12 cellular contexts compared by ENCODE assay signal in genomic region chr11:845872-846271, GRCh38. TPM values are rescaled to one million over a fixed set of nuclear protein-coding genes. Genes with fewer than 3 reads are reported as not detected.
DNase-seq lines count a peak whose midpoint lies in the region; ATAC-seq and TF ChIP-seq lines count a peak whose summit lies in the region.
"Had no signal": no experiment of that assay in that cellular context is flagged by ENCODE, and none has a peak within 500 bp of the region (broad histone marks: within the 10 kb centered on the region; RNA-seq: fewer than 3 reads in every experiment).

No MANE protein-coding gene starts in this region.

- H3K36me3 Mint-ChIP-seq in dendritic cell treated with granulocyte-macrophage colony-stimulating factor and Interleukin-4, amounts not matched to agents 40 ng/mL and 50 ng/mL, for 4 days (ENCODE audit: low read depth): peaks cover 66% of the 10 kb centered on the region
- peaks cover under 1% of the 10 kb centered on the region for H3K36me3 Mint-ChIP-seq in osteocyte (ENCODE audit: unreplicated experiment)

- H3K79me2 ChIP-seq in ACC112 (ENCODE audit: control insufficient read depth, insufficient read depth, low read length, unreplicated experiment) (peaks cover 77% of the 10 kb centered on the region), Loucy (ENCODE audit: insufficient read depth, low read length) (peaks cover 18% of the 10 kb centered on the region)

- peak overlapping the region; percentile 81 for H3K4me3 Mint-ChIP-seq in dendritic cell treated with granulocyte-macrophage colony-stimulating factor and Interleukin-4, amounts not matched to agents 40 ng/mL and 50 ng/mL, for 4 days
- H3K4me3 Mint-ChIP-seq in osteocyte (ENCODE audit: unreplicated experiment): peak overlapping the region; percentile 40
- H3K4me3 Mint-ChIP-seq: activated B cell treated with CpG ODN at 0.5 μM for 24 hours had no signal

- peak overlapping the region; percentile 93 for H3K27ac ChIP-seq in ACC112 (ENCODE audit: low read depth, low read length)

- no peak for DNase-seq in osteocyte (ENCODE audit: extremely low spot score, unreplicated experiment)
- DNase-seq in NCI-H2171 treated with DMSO at 0.1 percent for 48 hours (lab: John Stamatoyannopoulos, UW): no peak
- DNase-seq in AML-193 (lab: John Stamatoyannopoulos, UW): no peak
- DNase-seq in OCI-M1 (lab: John Stamatoyannopoulos, UW): no peak
- DNase-seq: activated B cell treated with CpG ODN at 0.5 μM for 24 hours, DND-41, left ventricle myocardium superior had no signal

- H3K9me3 ChIP-seq in Loucy (ENCODE audit: insufficient read depth, low read depth, low read length): no peaks in the 10 kb centered on the region

- H3K9ac ChIP-seq in Loucy (ENCODE audit: low read depth, low read length, poor library complexity, severe bottlenecking): peak overlapping the region; percentile 88

- TF ChIP-seq CTCF in Loucy (conservative IDR thresholded peaks at IDR 0.05; ENCODE audit: low read length) (no peak), osteocyte (IDR thresholded peaks at IDR 0.05) (no peak)

- peak overlapping the region; percentile 93 for H3K27ac Mint-ChIP-seq in dendritic cell treated with granulocyte-macrophage colony-stimulating factor and Interleukin-4, amounts not matched to agents 40 ng/mL and 50 ng/mL, for 4 days
- H3K27ac Mint-ChIP-seq in osteocyte (ENCODE audit: unreplicated experiment): peak overlapping the region; percentile 96
- H3K27ac Mint-ChIP-seq: activated B cell treated with CpG ODN at 0.5 μM for 24 hours, progenitor cell of endocrine pancreas had no signal

- no peaks in the 10 kb centered on the region for H3K9me2 ChIP-seq in Loucy (replicated peaks; ENCODE audit: low read depth, low read length)

- H3F3A ChIP-seq in Loucy (ENCODE audit: low read depth): no peaks in the 10 kb centered on the region

- H2AFZ ChIP-seq in ACC112 (ENCODE audit: low read length, unreplicated experiment): no peak overlapping the region
- H2AFZ ChIP-seq in Loucy (ENCODE audit: low read length): no peak overlapping the region

- H3K4me1 ChIP-seq in ACC112 (ENCODE audit: control insufficient read depth, insufficient read depth, low read length, unreplicated experiment) (peaks cover 33% of the 10 kb centered on the region), Loucy (ENCODE audit: insufficient read depth, low read length, poor library complexity, severe bottlenecking) (peaks cover 41% of the 10 kb centered on the region)

- H3K4me1 Mint-ChIP-seq in dendritic cell treated with granulocyte-macrophage colony-stimulating factor and Interleukin-4, amounts not matched to agents 40 ng/mL and 50 ng/mL, for 4 days (ENCODE audit: low read depth): peaks cover 57% of the 10 kb centered on the region
- peaks cover 48% of the 10 kb centered on the region for H3K4me1 Mint-ChIP-seq in osteocyte (ENCODE audit: unreplicated experiment)

- no peaks in the 10 kb centered on the region for H3K9me3 Mint-ChIP-seq in dendritic cell treated with granulocyte-macrophage colony-stimulating factor and Interleukin-4, amounts not matched to agents 40 ng/mL and 50 ng/mL, for 4 days
- H3K9me3 Mint-ChIP-seq in osteocyte (ENCODE audit: unreplicated experiment): no peaks in the 10 kb centered on the region
- H3K9me3 Mint-ChIP-seq: activated B cell treated with CpG ODN at 0.5 μM for 24 hours had no signal

- no peaks in the 10 kb centered on the region; the same call in 1 of the 2 replicates for H3K36me3 ChIP-seq in ACC112 (ENCODE audit: insufficient read depth, low read length)
- no peaks in the 10 kb centered on the region for H3K36me3 ChIP-seq in Loucy (ENCODE audit: insufficient read depth, low read length)

- peak overlapping the region; percentile 88 for H3K4me3 ChIP-seq in ACC112 (ENCODE audit: low read depth, low read length)
- peak overlapping the region; percentile 97 for H3K4me3 ChIP-seq in Loucy (ENCODE audit: low read length, poor library complexity, severe bottlenecking)

- H4K20me1 ChIP-seq in Loucy (ENCODE audit: insufficient read depth, low read length, poor library complexity, severe bottlenecking): peaks cover 12% of the 10 kb centered on the region

- no peak for ATAC-seq in GM18511 (IDR thresholded peaks at IDR 0.05; ENCODE audit: unreplicated experiment)
- ATAC-seq: left ventricle myocardium superior had no signal

- intact Hi-C loops in dendritic cell treated with granulocyte-macrophage colony-stimulating factor and Interleukin-4, amounts not matched to agents 40 ng/mL and 50 ng/mL, for 4 days (cut with micrococcal nuclease): no loop called here

- H3K27me3 ChIP-seq in ACC112 (ENCODE audit: insufficient read depth, low read length) (no peaks in the 10 kb centered on the region), Loucy (ENCODE audit: insufficient read depth, low read length, poor library complexity, severe bottlenecking) (no peaks in the 10 kb centered on the region)

- H3K4me2 ChIP-seq in Loucy (ENCODE audit: low read depth, low read length, poor library complexity, severe bottlenecking): peak overlapping the region; percentile 79

- peaks cover 43% of the 10 kb centered on the region for H3K27me3 Mint-ChIP-seq in dendritic cell treated with granulocyte-macrophage colony-stimulating factor and Interleukin-4, amounts not matched to agents 40 ng/mL and 50 ng/mL, for 4 days
- no peaks in the 10 kb centered on the region for H3K27me3 Mint-ChIP-seq in osteocyte (ENCODE audit: unreplicated experiment)

RNA-seq across cellular contexts. Expression of gene TSPAN4, which starts 3.2 kb away (rescaled TPM):
- total RNA-seq in osteocyte: 163 and 175 TPM in 2 replicates

RNA-seq across cellular contexts. Expression of gene POLR2L, which starts 3.5 kb away (rescaled TPM):
- total RNA-seq in osteocyte: 170 and 193 TPM in 2 replicates

RNA-seq across cellular contexts. Expression of gene CD151, which starts 13.1 kb away (rescaled TPM):
- 377 and 379 TPM in 2 replicates for total RNA-seq in osteocyte

RNA-seq across cellular contexts. Expression of gene CRACR2B, which starts 18.2 kb away (rescaled TPM):
- 3.9 and 4.2 TPM in 2 replicates for total RNA-seq in osteocyte

RNA-seq across cellular contexts. Expression of gene PNPLA2, which starts 27.2 kb away (rescaled TPM):
- total RNA-seq in osteocyte: 83.8 and 96.4 TPM in 2 replicates
